ENCODE assay signal across 16 cellular contexts in the genomic region with DNA sequence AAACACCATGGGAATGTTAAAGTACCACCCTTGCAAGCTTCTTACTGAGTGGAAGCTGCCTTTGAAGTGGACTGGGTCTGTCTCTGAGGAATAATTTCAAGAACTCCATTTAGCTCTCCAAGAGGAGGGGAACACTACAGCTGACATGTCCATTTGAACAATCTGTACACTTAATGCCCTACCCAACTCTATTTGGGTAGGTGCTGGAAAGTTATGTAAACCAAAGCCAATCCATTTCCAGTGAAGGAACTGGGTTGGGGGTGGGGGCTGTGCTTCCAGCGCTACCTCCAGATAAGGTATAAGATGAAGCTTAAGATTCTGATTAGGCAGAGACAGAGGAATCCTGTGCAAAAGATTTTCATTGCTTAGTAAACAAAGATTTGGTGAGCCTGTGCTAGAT.
A peak's percentile ranks its signal among the peaks of the same experiment; 100 is the strongest.
DNase-seq lines count a peak whose midpoint lies in the region; TF ChIP-seq lines count a peak whose summit lies in the region.
"Had no signal": no experiment of that assay in that cellular context is flagged by ENCODE, and none has a peak within 500 bp of the region (broad histone marks: within the 10 kb centered on the region; RNA-seq: fewer than 3 reads in every experiment).

No MANE protein-coding gene starts in this region.

- TF ChIP-seq EP300 in tibial nerve (IDR thresholded peaks at IDR 0.05), result no peak

- peak overlapping the region; percentile 19 for H3K27ac Mint-ChIP-seq in progenitor cell of endocrine pancreas
- H3K27ac Mint-ChIP-seq: activated CD4-positive, alpha-beta memory T cell treated with anti-CD3 and anti-CD28 coated beads, Interleukin-2, amount 10 ng/mL, durations not matched to agents 7 days and 5 days had no signal

- intact Hi-C loops in esophagus squamous epithelium (cut with DNase I), result no loop called here
- intact Hi-C loops in head of caudate nucleus (cut with DNase I), result no loop called here

- H3K4me1 ChIP-seq in esophagus squamous epithelium, result peaks cover 6 to 67% (median 27%) of the 10 kb centered on the region in 3 donors
- H3K4me1 ChIP-seq in tibial nerve, result peaks cover 0 to 95% (median 46%) of the 10 kb centered on the region in 4 donors

- peaks cover 9% of the 10 kb centered on the region for H3K36me3 Mint-ChIP-seq in progenitor cell of endocrine pancreas (ENCODE audit: insufficient read depth)

- H3K9me3 Mint-ChIP-seq in progenitor cell of endocrine pancreas (ENCODE audit: low read depth), result no peaks in the 10 kb centered on the region
- H3K9me3 Mint-ChIP-seq: activated CD4-positive, alpha-beta memory T cell treated with anti-CD3 and anti-CD28 coated beads, Interleukin-2, amount 10 ng/mL, durations not matched to agents 7 days and 5 days; neural crest cell had no signal

- H3K4me3 Mint-ChIP-seq in progenitor cell of endocrine pancreas (ENCODE audit: low read depth), result no peak overlapping the region
- H3K4me3 Mint-ChIP-seq: activated CD4-positive, alpha-beta memory T cell treated with anti-CD3 and anti-CD28 coated beads, Interleukin-2, amount 10 ng/mL, durations not matched to agents 7 days and 5 days; neural crest cell had no signal

- TF ChIP-seq CTCF in esophagus squamous epithelium (IDR thresholded peaks at IDR 0.05) (no peak), progenitor cell of endocrine pancreas (IDR thresholded peaks at IDR 0.05; ENCODE audit: unreplicated experiment) (no peak), tibial nerve (IDR thresholded peaks at IDR 0.05) (no peak)

- H3K36me3 ChIP-seq in esophagus squamous epithelium, result peaks cover 0 to 40% (median 4%) of the 10 kb centered on the region in 3 donors
- H3K36me3 ChIP-seq in tibial nerve, result no peaks in the 10 kb centered on the region

- H3K27me3 Mint-ChIP-seq in progenitor cell of endocrine pancreas, result no peaks in the 10 kb centered on the region
- H3K27me3 Mint-ChIP-seq: activated CD4-positive, alpha-beta memory T cell treated with anti-CD3 and anti-CD28 coated beads, Interleukin-2, amount 10 ng/mL, durations not matched to agents 7 days and 5 days had no signal

- H3K27ac ChIP-seq in caudate nucleus (ENCODE audit: low read depth, low read length) (peak overlapping the region; percentile 16), esophagus squamous epithelium (peak overlapping the region; percentile 77 to 94 (median 90)), tibial nerve (peak overlapping the region; percentile 90 to 98 (median 94))

- no peak for TF ChIP-seq POLR2A in esophagus squamous epithelium (IDR thresholded peaks at IDR 0.05)
- TF ChIP-seq POLR2A in tibial nerve (IDR thresholded peaks at IDR 0.05), result no peak

- peaks cover 41% of the 10 kb centered on the region for H3K4me1 Mint-ChIP-seq in progenitor cell of endocrine pancreas (ENCODE audit: low read depth)
- H3K4me1 Mint-ChIP-seq: activated CD4-positive, alpha-beta memory T cell treated with anti-CD3 and anti-CD28 coated beads, Interleukin-2, amount 10 ng/mL, durations not matched to agents 7 days and 5 days had no signal

- 79 to 83% methylated on average over 1 of the region's 1 CpG for WGBS in esophagus squamous epithelium, 2 donors
- 81 to 94% methylated on average over 1 of the region's 1 CpG for WGBS in tibial nerve, 2 donors

- H3K27me3 ChIP-seq in esophagus squamous epithelium, result no peaks in the 10 kb centered on the region
- H3K27me3 ChIP-seq in tibial nerve, result no peaks in the 10 kb centered on the region
- H3K27me3 ChIP-seq: MG63 had no signal

- H3K4me3 ChIP-seq in esophagus squamous epithelium (peak overlapping the region in 3 of 4 donors; percentile 49 to 66 (median 53)), tibial nerve (peak overlapping the region; percentile 27 to 60 (median 44))
- H3K4me3 ChIP-seq: MG63 had no signal

- no peaks in the 10 kb centered on the region for H3K9me3 ChIP-seq in esophagus squamous epithelium
- no peaks in the 10 kb centered on the region for H3K9me3 ChIP-seq in tibial nerve
- H3K9me3 ChIP-seq: MG63 had no signal

- DNase-seq in caudate nucleus (lab: John Stamatoyannopoulos, UW) (no peak), esophagus squamous epithelium (lab: John Stamatoyannopoulos, UW) (no peak), progenitor cell of endocrine pancreas (ENCODE audit: low spot score, unreplicated experiment) (no peak), tibial nerve (ENCODE audit: low spot score in 2 of 2) (no peak), head of caudate nucleus (no peak), amniotic stem cell (lab: John Stamatoyannopoulos, UW) (no peak), amygdala (lab: John Stamatoyannopoulos, UW) (no peak)
- DNase-seq: activated CD4-positive, alpha-beta memory T cell treated with anti-CD3 and anti-CD28 coated beads, Interleukin-2, amount 10 ng/mL, durations not matched to agents 7 days and 5 days; cortex of kidney; HCEC 1CT; MG63; NCI-H2029; NCI-H524 treated with DMSO at 0.1 percent for 48 hours; OCI-M1; stimulated activated CD4-positive, alpha-beta T cell treated with anti-CD3 and anti-CD28 coated beads, Interleukin-4, amount 100 ng/mL, for 24 hours had no signal

Comparison
In these comparisons a context has a peak if more than half of its experiments do, and no peak if none do; other contexts are left out.
1. H3K27ac ChIP-seq: peak in every context shown above with its lines; median percentile 94 in tibial nerve; 90 in esophagus squamous epithelium; 16 in caudate nucleus.